ENCODE assay signal across 1 cellular context in genomic region chr9:73154271-73154670, GRCh38.
TF ChIP-seq lines count a peak whose summit lies in the region.

No MANE protein-coding gene starts in this region.

TF ChIP-seq in HepG2, 621 proteins besides CTCF, POLR2A, EP300 and RAD21 (continued from another document):
- no peak for TF ChIP-seq USF2 (IDR thresholded peaks at IDR 0.05; ENCODE audit: low read depth, low read length)
- no peak for TF ChIP-seq USF2 (CRISPR knock-in tag; IDR thresholded peaks at IDR 0.05; ENCODE audit: borderline replicate concordance)
- no peak for TF ChIP-seq E2F2 (CRISPR knock-in tag; IDR thresholded peaks at IDR 0.05; ENCODE audit: borderline replicate concordance)
- no peak for TF ChIP-seq SALL2 (CRISPR knock-in tag; IDR thresholded peaks at IDR 0.05)
- TF ChIP-seq SOX13 (IDR thresholded peaks at IDR 0.05): no peak
- no peak for TF ChIP-seq SOX13 (CRISPR knock-in tag; conservative IDR thresholded peaks at IDR 0.05 in 1 of 2, IDR thresholded peaks at IDR 0.05 in 1 of 2)
- no peak for TF ChIP-seq ZNF615 (CRISPR knock-in tag; IDR thresholded peaks at IDR 0.05; ENCODE audit: borderline replicate concordance)
- TF ChIP-seq ZBTB38 (CRISPR knock-in tag; IDR thresholded peaks at IDR 0.05): no peak
- no peak for TF ChIP-seq SNAPC4 (CRISPR knock-in tag; IDR thresholded peaks at IDR 0.05)
- TF ChIP-seq ZNF510 (CRISPR knock-in tag; IDR thresholded peaks at IDR 0.05; ENCODE audit: low read depth): no peak
